In genomic region chr4:128776794-128777216, GRCh38 we compare ENCODE assay signal across 8 cellular contexts. TPM values are rescaled to one million over a fixed set of nuclear protein-coding genes. Genes with fewer than 3 reads are reported as not detected.
DNase-seq lines count a peak whose midpoint lies in the region; ATAC-seq and TF ChIP-seq lines count a peak whose summit lies in the region.

No MANE protein-coding gene starts in this region.

- H3K4me3 ChIP-seq in astrocyte of the spinal cord (ENCODE audit: low read depth, low read length) (no peak overlapping the region), lung (no peak overlapping the region)

- no peaks in the 10 kb centered on the region for H3K27me3 ChIP-seq in lung (ENCODE audit: control insufficient read depth, insufficient read depth)

- POLR2A ChIA-PET in GM10248 (lab: Yijun Ruan, JAX): no interaction called here

- in situ Hi-C loops in Caki2 (cut with HindIII; ENCODE audit: low pct_unique_long_range_greater_than_20kb, low sequenced_read_pairs): no loop called here
- in situ Hi-C loops in astrocyte of the spinal cord (cut with HindIII; ENCODE audit: low sequenced_read_pairs): no loop called here

- CTCF ChIA-PET in GM10248 (lab: Yijun Ruan, JAX): interaction anchor here (1.0 to 1.9 kb wide), 5 partner anchors 9 to 202 kb away, joined by 3 to 7 read pairs (median 3); partner anchors contain the start of gene JADE1

- H3K9me3 ChIP-seq in lung (ENCODE audit: control insufficient read depth in 2 of 2, insufficient read depth in 1 of 2, low read length in 1 of 2): no peaks in the 10 kb centered on the region

- H3K4me1 ChIP-seq in lung (ENCODE audit: control insufficient read depth in 2 of 2, insufficient read depth in 2 of 2, low read length in 2 of 2): no peaks in the 10 kb centered on the region

- no peaks in the 10 kb centered on the region for H3K36me3 ChIP-seq in lung (ENCODE audit: control insufficient read depth in 2 of 2, insufficient read depth in 2 of 2, low read length in 2 of 2)

- 51 to 75% methylated on average over 3 of the region's 3 CpGs for WGBS in lung, 2 donors

- peak; percentile 82 for ATAC-seq in lung (ENCODE audit: insufficient read depth, low FRiP score)

- TF ChIP-seq CTCF in astrocyte of the spinal cord (IDR thresholded peaks at IDR 0.05; ENCODE audit: low read depth, low read length) (no peak), lung (IDR thresholded peaks at IDR 0.05; ENCODE audit: control extremely low read depth, extremely low read depth) (no peak), GM10248 (IDR thresholded peaks at IDR 0.05; ENCODE audit: control extremely low read depth, extremely low read depth, low read depth, missing control alignments) (no peak)

- H3K27ac ChIP-seq in lung (ENCODE audit: low read depth in 1 of 2, low read length in 1 of 2): no peak overlapping the region

- DNase-seq in Caki2 (ENCODE audit: low read depth): peak; percentile 92
- DNase-seq in LoVo (ENCODE audit: low spot score): peak; percentile 11
- DNase-seq in astrocyte of the spinal cord (ENCODE audit: low read depth, low spot score): peak; percentile 93
- DNase-seq in lung (ENCODE audit: low spot score): peak; percentile 89
- DNase-seq in activated gamma-delta T cell treated with Interleukin-2 at 50 U/mL for 16 hours: no peak
- no peak for DNase-seq in GM10248 (ENCODE audit: extremely low spot score)
- DNase-seq in cerebellar nuclear complex (lab: John Stamatoyannopoulos, UW): no peak
- no peak for DNase-seq in effector CD4-positive, alpha-beta T cell

RNA-seq across cellular contexts. Expression of gene JADE1, which starts 32.7 kb away (rescaled TPM):
- 23.2 and 25.2 TPM in 2 replicates for total RNA-seq in Caki2 (2014; rRNA removed; shearing (Covaris generic); ENCODE audit: low replicate concordance)
- total RNA-seq in lung: 10 to 100 TPM; 20.0 to 46.1 TPM
- 10 to 100 TPM in 1 of 2 donors, 1 to 10 TPM in 1; 8.9 to 15.1 TPM for polyA plus RNA-seq in lung

Comparison
In these comparisons a context has a peak if more than half of its experiments do, and no peak if none do; other contexts are left out.
1. DNase-seq: peak in Caki2 (single experiment), LoVo (single experiment), astrocyte of the spinal cord (single experiment) and lung (single experiment); none in activated gamma-delta T cell treated with Interleukin-2 at 50 U/mL for 16 hours (single experiment), GM10248 (single experiment), cerebellar nuclear complex (0 of 2) and effector CD4-positive, alpha-beta T cell (single experiment).